9 cellular contexts compared by ENCODE assay signal in the genomic region with DNA sequence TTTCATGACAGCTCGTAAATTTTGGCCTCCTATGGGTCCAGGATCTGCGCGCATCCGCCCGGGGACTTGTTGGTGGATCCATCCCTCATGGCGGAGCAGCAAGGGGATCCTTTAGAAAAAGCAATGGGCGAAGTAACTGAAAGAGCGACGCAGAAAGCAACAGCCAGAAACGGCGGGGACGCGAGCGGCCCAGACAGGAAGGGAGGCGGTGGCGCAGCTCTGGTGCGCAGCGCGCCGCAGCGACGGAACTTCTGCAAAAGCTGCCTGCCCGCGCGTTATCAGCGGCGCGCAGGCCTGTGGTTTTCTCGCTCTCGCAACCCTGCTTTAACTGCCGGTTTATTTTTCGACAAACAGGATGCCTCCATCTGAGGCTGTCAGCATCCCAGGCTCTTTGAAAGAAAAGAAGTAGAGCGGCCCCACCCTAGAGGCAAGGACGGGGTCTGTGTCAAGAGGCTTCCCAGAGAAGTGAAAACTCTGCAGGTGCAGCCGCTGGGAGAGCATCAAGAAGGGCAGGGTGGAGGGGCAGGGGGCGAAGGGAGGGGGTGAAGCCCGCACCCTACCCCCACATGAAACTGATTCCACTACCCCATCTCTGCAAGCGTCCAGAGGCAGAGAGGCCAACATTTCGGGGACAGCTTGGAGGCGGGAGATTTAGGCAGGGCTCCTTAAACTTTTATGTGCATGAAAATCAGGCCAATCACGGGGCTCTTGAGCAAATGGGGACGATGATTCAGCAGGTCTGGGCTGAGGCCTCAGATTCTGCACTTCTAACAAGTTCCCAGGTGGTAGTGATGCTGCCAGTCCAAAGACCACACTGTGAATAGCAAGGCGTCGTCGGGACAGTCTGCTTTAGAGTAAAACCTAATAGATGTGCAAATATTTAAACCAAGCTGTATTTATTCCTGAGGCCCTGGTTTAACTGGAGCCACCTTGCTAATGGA. TPM values are rescaled to one million over a fixed set of nuclear protein-coding genes. Genes with fewer than 3 reads are reported as not detected.
DNase-seq lines count a peak whose midpoint lies in the region; ATAC-seq, FAIRE-seq and TF ChIP-seq lines count a peak whose summit lies in the region.
"Had no signal": no experiment of that assay in that cellular context is flagged by ENCODE, and none has a peak within 500 bp of the region (broad histone marks: within the 10 kb centered on the region; RNA-seq: fewer than 3 reads in every experiment).

No MANE protein-coding gene starts in this region.

- H3K36me3 Mint-ChIP-seq in T-helper 2 cell treated with Interferon-gamma antibody and Interleukin-4, amounts not matched to agents 5 μg/mL and 100 μg/mL, for 36 hours (ENCODE audit: low read depth): peaks cover 53% of the 10 kb centered on the region
- H3K36me3 Mint-ChIP-seq in astrocyte (ENCODE audit: low read depth, unreplicated experiment): peaks cover 19% of the 10 kb centered on the region

- FAIRE-seq in astrocyte (lab: Jason Lieb, UNC) (no peak), keratinocyte (lab: Jason Lieb, UNC) (peak; percentile 13)
- FAIRE-seq: endometrium had no signal

- peak; percentile 90 for ATAC-seq in GM18909 (IDR thresholded peaks at IDR 0.05; ENCODE audit: poor library complexity, unreplicated experiment)
- ATAC-seq in HG03159 (IDR thresholded peaks at IDR 0.05; ENCODE audit: unreplicated experiment): peak; percentile 79
- no peak for ATAC-seq in HG03045 (IDR thresholded peaks at IDR 0.05; ENCODE audit: unreplicated experiment)

- peak overlapping the region; percentile 100 for H3K27ac Mint-ChIP-seq in T-helper 2 cell treated with Interferon-gamma antibody and Interleukin-4, amounts not matched to agents 5 μg/mL and 100 μg/mL, for 36 hours
- peak overlapping the region; percentile 77 for H3K27ac Mint-ChIP-seq in astrocyte (ENCODE audit: unreplicated experiment)

- H3K36me3 ChIP-seq in astrocyte (ENCODE audit: insufficient read depth, low read length) (no peaks in the 10 kb centered on the region), keratinocyte (ENCODE audit: control insufficient read depth in 2 of 2, extremely low read depth in 1 of 2, insufficient read depth in 2 of 2, low read length in 2 of 2) (no peaks in the 10 kb centered on the region)

- H3K4me2 ChIP-seq in astrocyte (ENCODE audit: low read length) (peak overlapping the region; percentile 85), keratinocyte (ENCODE audit: control insufficient read depth, extremely low read depth, insufficient read depth, low read depth, low read length) (peak overlapping the region; percentile 76)

- H4K20me1 ChIP-seq in astrocyte (ENCODE audit: insufficient read depth, low read length) (peaks cover 49% of the 10 kb centered on the region), keratinocyte (ENCODE audit: control insufficient read depth, extremely low read depth, insufficient read depth, low read length) (no peaks in the 10 kb centered on the region)

- no peaks in the 10 kb centered on the region for H3K9me1 ChIP-seq in keratinocyte (ENCODE audit: control insufficient read depth, extremely low read depth, insufficient read depth, low read length)

- TF ChIP-seq CTCF in astrocyte (IDR thresholded peaks at IDR 0.05; ENCODE audit: insufficient read depth, low read depth, low read length) (no peak), keratinocyte (optimal IDR thresholded peaks at IDR 0.05 in 1 of 3, IDR thresholded peaks at IDR 0.05 in 1 of 3, conservative IDR thresholded peaks at IDR 0.05 in 1 of 3; ENCODE audit: extremely low read depth in 1 of 3, insufficient read depth in 2 of 3, low read length in 3 of 3) (peak in 1 of 3 experiments; percentile 9)

- H3K4me3 ChIP-seq in astrocyte (ENCODE audit: insufficient read depth, low read depth, low read length) (peak overlapping the region; percentile 47), keratinocyte (ENCODE audit: control insufficient read depth in 2 of 3, extremely low read depth in 1 of 3, insufficient read depth in 2 of 3, low read depth in 1 of 3, low read length in 3 of 3) (peak overlapping the region in 1 of 3 experiments; percentile 25)

- H3K9ac ChIP-seq in astrocyte (ENCODE audit: low read length): peak overlapping the region; percentile 51
- no peak overlapping the region for H3K9ac ChIP-seq in keratinocyte (ENCODE audit: control insufficient read depth, extremely low read depth, insufficient read depth, low read length)

- no peaks in the 10 kb centered on the region for H3K27me3 ChIP-seq in astrocyte (ENCODE audit: insufficient read depth, low read length)
- H3K27me3 ChIP-seq in keratinocyte (ENCODE audit: control insufficient read depth, extremely low read depth, insufficient read depth, low read length): no peaks in the 10 kb centered on the region

- peaks cover 84% of the 10 kb centered on the region for H3K4me1 Mint-ChIP-seq in T-helper 2 cell treated with Interferon-gamma antibody and Interleukin-4, amounts not matched to agents 5 μg/mL and 100 μg/mL, for 36 hours (ENCODE audit: low read depth)
- peaks cover 23% of the 10 kb centered on the region for H3K4me1 Mint-ChIP-seq in astrocyte (ENCODE audit: low read depth, unreplicated experiment)

- H3K79me2 ChIP-seq in astrocyte (ENCODE audit: insufficient read depth, low read length) (peaks cover 38% of the 10 kb centered on the region), keratinocyte (ENCODE audit: control insufficient read depth, insufficient read depth, low read length) (no peaks in the 10 kb centered on the region)

- H3K27ac ChIP-seq in astrocyte (ENCODE audit: low read depth, low read length) (no peak overlapping the region), keratinocyte (ENCODE audit: control insufficient read depth, insufficient read depth, low read length) (no peak overlapping the region)

- no peaks in the 10 kb centered on the region for H3K9me3 Mint-ChIP-seq in T-helper 2 cell treated with Interferon-gamma antibody and Interleukin-4, amounts not matched to agents 5 μg/mL and 100 μg/mL, for 36 hours
- H3K9me3 Mint-ChIP-seq in astrocyte (ENCODE audit: unreplicated experiment): peaks cover 3% of the 10 kb centered on the region

- no peaks in the 10 kb centered on the region for H3K27me3 Mint-ChIP-seq in T-helper 2 cell treated with Interferon-gamma antibody and Interleukin-4, amounts not matched to agents 5 μg/mL and 100 μg/mL, for 36 hours (ENCODE audit: low read depth)
- H3K27me3 Mint-ChIP-seq in astrocyte (ENCODE audit: low read depth, unreplicated experiment): no peaks in the 10 kb centered on the region

- peaks cover 16% of the 10 kb centered on the region for H3K4me1 ChIP-seq in astrocyte (ENCODE audit: insufficient read depth, low read length)
- H3K4me1 ChIP-seq in keratinocyte (ENCODE audit: control insufficient read depth, extremely low read depth, insufficient read depth, low read length): peaks cover 10% of the 10 kb centered on the region

- H3K4me3 Mint-ChIP-seq in T-helper 2 cell treated with Interferon-gamma antibody and Interleukin-4, amounts not matched to agents 5 μg/mL and 100 μg/mL, for 36 hours: peak overlapping the region; percentile 83
- H3K4me3 Mint-ChIP-seq in astrocyte (ENCODE audit: unreplicated experiment): peak overlapping the region; percentile 78

- H3K9me3 ChIP-seq in astrocyte (ENCODE audit: insufficient read depth, low read depth, low read length) (no peaks in the 10 kb centered on the region), keratinocyte (ENCODE audit: control insufficient read depth, low read depth, low read length) (no peaks in the 10 kb centered on the region)

- dilution Hi-C loops in keratinocyte (cut with MboI; ENCODE audit: extremely low pct_ligation_motif_present, low sequenced_read_pairs): no loop called here

- H2AFZ ChIP-seq in astrocyte (ENCODE audit: low read depth, low read length) (peak overlapping the region; percentile 50), keratinocyte (ENCODE audit: control insufficient read depth, low read length) (peak overlapping the region; percentile 70)

- peak; percentile 86 for DNase-seq in T-helper 2 cell treated with Interferon-gamma antibody and Interleukin-4, amounts not matched to agents 5 μg/mL and 100 μg/mL, for 36 hours (ENCODE audit: low spot score)
- DNase-seq in astrocyte (ENCODE audit: low read depth) (peak; percentile 67), keratinocyte (ENCODE audit: low read depth, low spot score) (no peak), COR-L47 (lab: John Stamatoyannopoulos, UW) (no peak)
- DNase-seq in stimulated activated CD4-positive, alpha-beta T cell treated with anti-CD3 and anti-CD28 coated beads, Interleukin-2, amount 100 ng/mL, for 48 hours: peak; percentile 61 to 72

RNA-seq across cellular contexts. Expression of a gene that starts 22.2 kb away (rescaled TPM):
- total RNA-seq in astrocyte: 84.6 and 94.1 TPM in 2 replicates
- polyA plus RNA-seq in keratinocyte: 25.5 to 91.0 TPM (median 44.9 TPM) in 3 replicates
- polyA plus RNA-seq in keratinocyte (2011; ENCODE audit: low read depth): 5.9 TPM
- 37.4 and 45.8 TPM in 2 replicates for polyA plus RNA-seq in keratinocyte (2011; cell fraction: cytosol; rRNA removed)
- polyA plus RNA-seq in keratinocyte (2011; cell fraction: nucleus; rRNA removed): 145 and 159 TPM in 2 replicates
- 10.7 and 81.7 TPM in 2 replicates for polyA plus RNA-seq in keratinocyte (2012; ENCODE audit: low replicate concordance)
- polyA minus RNA-seq in keratinocyte: 41.9 to 182 TPM (median 83.5 TPM) in 3 replicates
- polyA minus RNA-seq in keratinocyte (2011; cell fraction: cytosol; rRNA and poly(A)+ RNA removed): 35.7 TPM
- polyA minus RNA-seq in keratinocyte (2011; cell fraction: nucleus; rRNA and poly(A)+ RNA removed): 165 and 282 TPM in 2 replicates

Comparison
In these comparisons a context has a peak if more than half of its experiments do, and no peak if none do; other contexts are left out.
1. DNase-seq: peak in T-helper 2 cell treated with Interferon-gamma antibody and Interleukin-4, amounts not matched to agents 5 μg/mL and 100 μg/mL, for 36 hours (single experiment), astrocyte (single experiment) and stimulated activated CD4-positive, alpha-beta T cell treated with anti-CD3 and anti-CD28 coated beads, Interleukin-2, amount 100 ng/mL, for 48 hours (2 of 2); none in keratinocyte (single experiment) and COR-L47 (single experiment).